Comparison of ENCODE assay signal across 10 cellular contexts in genomic region chr19:3162418-3163229, GRCh38.
DNase-seq lines count a peak whose midpoint lies in the region; ATAC-seq and TF ChIP-seq lines count a peak whose summit lies in the region.
"Had no signal": no experiment of that assay in that cellular context is flagged by ENCODE, and none has a peak within 500 bp of the region (broad histone marks: within the 10 kb centered on the region; RNA-seq: fewer than 3 reads in every experiment).

No MANE protein-coding gene starts in this region.

- H3K4me1 ChIP-seq in RWPE2 (ENCODE audit: insufficient read depth, poor library complexity, severe bottlenecking) = peaks cover 12% of the 10 kb centered on the region

- no peaks in the 10 kb centered on the region for H3K27me3 ChIP-seq in RWPE2 (ENCODE audit: insufficient read depth, poor library complexity, severe bottlenecking)

- DNase-seq in DMS53 (lab: John Stamatoyannopoulos, UW) (peak; percentile 45), DMS53 treated with DMSO at 0.1 percent for 48 hours (lab: John Stamatoyannopoulos, UW; ENCODE audit: unreplicated experiment) (no peak), GDM1 (lab: John Stamatoyannopoulos, UW) (peak; percentile 21), RWPE2 (ENCODE audit: low spot score) (no peak), hepatic stellate cell (ENCODE audit: low spot score) (peak; percentile 75), NCI-H2029 (lab: John Stamatoyannopoulos, UW) (no peak)
- DNase-seq: GF-D8, SIG-M5 had no signal

- no peak overlapping the region for H3K4me3 ChIP-seq in RWPE2 (ENCODE audit: severe bottlenecking)

- no peak for TF ChIP-seq CTCF in RWPE2 (IDR thresholded peaks at IDR 0.05; ENCODE audit: poor library complexity, severe bottlenecking)

- no peaks in the 10 kb centered on the region for H3K9me3 ChIP-seq in RWPE2 (ENCODE audit: severe bottlenecking)

- H3K36me3 ChIP-seq in RWPE2 (ENCODE audit: low read depth) = peaks cover 76% of the 10 kb centered on the region

- peak overlapping the region; percentile 52 for H3K27ac ChIP-seq in RWPE2 (ENCODE audit: poor library complexity, severe bottlenecking)

- ATAC-seq in RWPE2 (ENCODE audit: low read depth) = peak; percentile 48; the same call in 2 of the 3 replicates
- no peak for ATAC-seq in HG03025 (IDR thresholded peaks at IDR 0.05; ENCODE audit: low FRiP score, unreplicated experiment)
- no peak for ATAC-seq in HG03342 (IDR thresholded peaks at IDR 0.05; ENCODE audit: unreplicated experiment)

Comparison
In these comparisons a context has a peak if more than half of its experiments do, and no peak if none do; other contexts are left out.
1. DNase-seq: peak in DMS53 (single experiment), GDM1 (single experiment) and hepatic stellate cell (single experiment); none in DMS53 treated with DMSO at 0.1 percent for 48 hours (single experiment), RWPE2 (single experiment) and NCI-H2029 (single experiment).